16 cellular contexts compared by ENCODE assay signal in genomic region chr9:16289639-16290038, GRCh38.
DNase-seq lines count a peak whose midpoint lies in the region; ATAC-seq and TF ChIP-seq lines count a peak whose summit lies in the region.
"Had no signal": no experiment of that assay in that cellular context is flagged by ENCODE, and none has a peak within 500 bp of the region (broad histone marks: within the 10 kb centered on the region; RNA-seq: fewer than 3 reads in every experiment).

No MANE protein-coding gene starts in this region.

- H3K4me3 ChIP-seq in OCI-LY3 (ENCODE audit: low read length) (0 out of 2 replicates have a peak overlapping the region, but pooled peaks have one; percentile 22), lower lobe of right lung (no peak overlapping the region)
- H3K4me3 ChIP-seq: breast epithelium, pancreas had no signal

- H3K27ac Mint-ChIP-seq in activated CD8-positive, alpha-beta memory T cell treated with anti-CD3 and anti-CD28 coated beads, Interleukin-2, amount 10 ng/mL, durations not matched to agents 7 days and 5 days: no peak overlapping the region
- no peak overlapping the region for H3K27ac Mint-ChIP-seq in chondrocyte (ENCODE audit: unreplicated experiment)
- H3K27ac Mint-ChIP-seq: IgD-negative memory B cell; T-helper 1 cell treated with Interleukin-12 subunit alpha and Interleukin-12 subunit beta and Interleukin-4 antibody, amounts not matched to agents 30 μg/mL and 1 μg/mL, for 36 hours had no signal

- no peaks in the 10 kb centered on the region for H3K79me2 ChIP-seq in OCI-LY3 (ENCODE audit: low read length)

- H3K4me2 ChIP-seq in OCI-LY3 (ENCODE audit: low read length): peak overlapping the region; percentile 55

- no peak overlapping the region for H2AFZ ChIP-seq in OCI-LY3 (ENCODE audit: low read depth, low read length)

- no peak overlapping the region for H3K4me3 Mint-ChIP-seq in activated CD8-positive, alpha-beta memory T cell treated with anti-CD3 and anti-CD28 coated beads, Interleukin-2, amount 10 ng/mL, durations not matched to agents 7 days and 5 days
- H3K4me3 Mint-ChIP-seq in chondrocyte (ENCODE audit: unreplicated experiment): no peak overlapping the region
- H3K4me3 Mint-ChIP-seq: T-helper 1 cell treated with Interleukin-12 subunit alpha and Interleukin-12 subunit beta and Interleukin-4 antibody, amounts not matched to agents 30 μg/mL and 1 μg/mL, for 36 hours had no signal

- H3K4me1 ChIP-seq in OCI-LY3 (ENCODE audit: low read length) (peaks cover 16% of the 10 kb centered on the region), lower lobe of right lung (no peaks in the 10 kb centered on the region)
- H3K4me1 ChIP-seq: BE2C, breast epithelium, pancreas had no signal

- ATAC-seq in GM18511 (IDR thresholded peaks at IDR 0.05; ENCODE audit: unreplicated experiment): peak; percentile 64
- peak; percentile 68 for ATAC-seq in HG02610 (IDR thresholded peaks at IDR 0.05; ENCODE audit: unreplicated experiment)
- ATAC-seq in lower lobe of right lung: peak; percentile 67 to 82
- ATAC-seq in activated CD8-positive, alpha-beta memory T cell treated with anti-CD3 and anti-CD28 coated beads, Interleukin-2, amount 10 ng/mL, durations not matched to agents 7 days and 5 days: no peak

- H3K9me3 ChIP-seq in OCI-LY3 (ENCODE audit: insufficient read depth, low read length): no peaks in the 10 kb centered on the region
- no peaks in the 10 kb centered on the region for H3K9me3 ChIP-seq in lower lobe of right lung
- H3K9me3 ChIP-seq: BE2C, breast epithelium, pancreas had no signal

- intact Hi-C loops in lower lobe of right lung (cut with DNase I): no loop called here

- H3K27ac ChIP-seq in OCI-LY3 (ENCODE audit: low read length): no peak overlapping the region
- H3K27ac ChIP-seq in lower lobe of right lung: no peak overlapping the region
- H3K27ac ChIP-seq: breast epithelium, pancreas had no signal

- H3K36me3 Mint-ChIP-seq in activated CD8-positive, alpha-beta memory T cell treated with anti-CD3 and anti-CD28 coated beads, Interleukin-2, amount 10 ng/mL, durations not matched to agents 7 days and 5 days: no peaks in the 10 kb centered on the region
- peaks cover 2% of the 10 kb centered on the region for H3K36me3 Mint-ChIP-seq in chondrocyte (ENCODE audit: low read depth)
- H3K36me3 Mint-ChIP-seq: IgD-negative memory B cell had no signal

- CTCF ChIA-PET in activated CD8-positive, alpha-beta memory T cell treated with anti-CD3 and anti-CD28 coated beads, Interleukin-2, amount 10 ng/mL, durations not matched to agents 7 days and 5 days (lab: Charles Lee): no interaction called here

- no peaks in the 10 kb centered on the region for H4K20me1 ChIP-seq in OCI-LY3 (ENCODE audit: insufficient read depth, low read length)

- no peaks in the 10 kb centered on the region for H3K36me3 ChIP-seq in OCI-LY3 (replicated peaks; ENCODE audit: low read depth, low read length)
- no peaks in the 10 kb centered on the region for H3K36me3 ChIP-seq in lower lobe of right lung
- H3K36me3 ChIP-seq: BE2C, breast epithelium, pancreas had no signal

- no peaks in the 10 kb centered on the region for H3K9me3 Mint-ChIP-seq in activated CD8-positive, alpha-beta memory T cell treated with anti-CD3 and anti-CD28 coated beads, Interleukin-2, amount 10 ng/mL, durations not matched to agents 7 days and 5 days (ENCODE audit: low read depth)
- H3K9me3 Mint-ChIP-seq in chondrocyte (ENCODE audit: low read depth): peaks cover 4% of the 10 kb centered on the region

- DNase-seq in lower lobe of right lung (no peak), amniotic stem cell (lab: John Stamatoyannopoulos, UW) (no peak), NCI-H345 treated with DMSO at 0.1 percent for 48 hours (lab: John Stamatoyannopoulos, UW; ENCODE audit: unreplicated experiment) (no peak), chondrocyte (ENCODE audit: low spot score) (no peak)
- no peak for DNase-seq in activated CD8-positive, alpha-beta memory T cell treated with anti-CD3 and anti-CD28 coated beads, Interleukin-2, amount 10 ng/mL, durations not matched to agents 7 days and 5 days
- DNase-seq: activated CD4-positive, alpha-beta T cell treated with anti-CD3 and anti-CD28 coated beads, Interleukin-2, amount 50 U/mL, for 4 hours; BE2C; pancreas; stimulated activated CD4-positive, alpha-beta T cell treated with anti-CD3 and anti-CD28 coated beads, Interleukin-2, amount 100 ng/mL, for 48 hours; stimulated activated naive CD4-positive, alpha-beta T cell treated with Interleukin-2 at 50 U/mL for 16 hours had no signal

- no peak overlapping the region for H3K9ac ChIP-seq in OCI-LY3 (ENCODE audit: low read length)

- no peaks in the 10 kb centered on the region for H3K27me3 Mint-ChIP-seq in activated CD8-positive, alpha-beta memory T cell treated with anti-CD3 and anti-CD28 coated beads, Interleukin-2, amount 10 ng/mL, durations not matched to agents 7 days and 5 days
- H3K27me3 Mint-ChIP-seq in chondrocyte (ENCODE audit: low read depth): no peaks in the 10 kb centered on the region

- H3K27me3 ChIP-seq in OCI-LY3 (ENCODE audit: low read depth, low read length): peaks cover 11% of the 10 kb centered on the region; the same call in 1 of the 2 replicates
- no peaks in the 10 kb centered on the region for H3K27me3 ChIP-seq in lower lobe of right lung (ENCODE audit: low read depth)
- H3K27me3 ChIP-seq: BE2C, breast epithelium, pancreas had no signal

- TF ChIP-seq CTCF in OCI-LY3 (IDR thresholded peaks at IDR 0.05; ENCODE audit: low read depth, low read length) (no peak), lower lobe of right lung (IDR thresholded peaks at IDR 0.05) (no peak), chondrocyte (IDR thresholded peaks at IDR 0.05) (no peak)

- no peaks in the 10 kb centered on the region for H3K4me1 Mint-ChIP-seq in activated CD8-positive, alpha-beta memory T cell treated with anti-CD3 and anti-CD28 coated beads, Interleukin-2, amount 10 ng/mL, durations not matched to agents 7 days and 5 days
- peaks cover 10% of the 10 kb centered on the region for H3K4me1 Mint-ChIP-seq in chondrocyte (ENCODE audit: low read depth)
- H3K4me1 Mint-ChIP-seq: IgD-negative memory B cell had no signal
